In the genomic region with DNA sequence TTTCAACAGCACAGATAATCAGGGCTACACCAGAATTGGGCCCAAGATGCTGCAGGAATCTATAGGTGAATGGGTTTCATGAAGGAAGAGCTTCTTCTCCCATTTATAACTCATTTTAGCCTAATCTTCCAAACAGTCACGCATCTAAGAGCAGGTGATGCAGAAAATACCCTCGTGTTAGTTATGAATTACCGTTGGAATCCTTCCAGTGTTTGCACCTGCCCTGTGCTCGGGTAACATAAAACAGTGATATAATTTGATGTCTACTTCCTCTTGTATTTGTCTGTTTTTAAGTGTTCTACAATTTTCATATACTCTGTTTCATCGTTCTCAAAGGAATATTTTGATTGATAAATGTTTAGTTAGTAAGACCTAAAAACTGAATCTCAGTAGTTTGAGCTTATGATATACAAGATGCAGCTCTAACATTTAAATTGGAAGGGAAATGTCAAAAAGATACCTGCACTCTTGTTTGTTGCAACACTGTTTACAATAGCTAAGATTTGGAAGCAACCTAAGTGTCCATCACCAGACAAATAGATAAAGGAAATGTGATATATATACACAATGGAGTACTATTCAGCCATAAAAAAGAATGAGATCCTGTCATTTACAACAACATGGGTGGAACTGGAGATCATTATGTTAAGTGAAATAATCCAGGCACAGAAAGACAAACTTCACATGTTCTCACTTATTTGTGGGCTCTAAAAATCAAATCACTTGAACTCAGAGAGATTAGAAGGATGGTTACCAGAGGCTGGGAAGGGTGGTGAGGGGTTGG, we compare ENCODE assay signal across 16 cellular contexts.
"Had no signal": no experiment of that assay in that cellular context is flagged by ENCODE, and none has a peak within 500 bp of the region (broad histone marks: within the 10 kb centered on the region; RNA-seq: fewer than 3 reads in every experiment).

No MANE protein-coding gene starts in this region.

- H3K9me3 ChIP-seq: pancreas, testis had no signal

- H3K4me3 ChIP-seq: lung, pancreas, sigmoid colon, stomach, testis had no signal

- H3K4me1 ChIP-seq: foreskin keratinocyte, sigmoid colon had no signal

- DNase-seq: activated CD4-positive, alpha-beta T cell treated with anti-CD3 and anti-CD28 coated beads, Interleukin-2, amount 50 U/mL, for 1 hour; anterior cingulate cortex; brain microvascular endothelial cell; effector memory CD8-positive, alpha-beta T cell; foreskin keratinocyte; head of caudate nucleus; immature natural killer cell; midbrain; naive B cell; pancreas; sigmoid colon; stimulated activated CD4-positive, alpha-beta T cell treated with anti-CD3 and anti-CD28 coated beads, Interleukin-1b, Interleukin-23, amount 100 ng/mL, for 48 hours; stomach; T-helper 9 cell; testis had no signal

- H3K27ac ChIP-seq: brain microvascular endothelial cell, foreskin keratinocyte, pancreas, sigmoid colon, stomach, testis had no signal

- H3K36me3 ChIP-seq: brain microvascular endothelial cell, pancreas had no signal

- H3K27me3 ChIP-seq: brain microvascular endothelial cell, foreskin keratinocyte, pancreas, sigmoid colon, stomach, testis had no signal
